In the genomic region with DNA sequence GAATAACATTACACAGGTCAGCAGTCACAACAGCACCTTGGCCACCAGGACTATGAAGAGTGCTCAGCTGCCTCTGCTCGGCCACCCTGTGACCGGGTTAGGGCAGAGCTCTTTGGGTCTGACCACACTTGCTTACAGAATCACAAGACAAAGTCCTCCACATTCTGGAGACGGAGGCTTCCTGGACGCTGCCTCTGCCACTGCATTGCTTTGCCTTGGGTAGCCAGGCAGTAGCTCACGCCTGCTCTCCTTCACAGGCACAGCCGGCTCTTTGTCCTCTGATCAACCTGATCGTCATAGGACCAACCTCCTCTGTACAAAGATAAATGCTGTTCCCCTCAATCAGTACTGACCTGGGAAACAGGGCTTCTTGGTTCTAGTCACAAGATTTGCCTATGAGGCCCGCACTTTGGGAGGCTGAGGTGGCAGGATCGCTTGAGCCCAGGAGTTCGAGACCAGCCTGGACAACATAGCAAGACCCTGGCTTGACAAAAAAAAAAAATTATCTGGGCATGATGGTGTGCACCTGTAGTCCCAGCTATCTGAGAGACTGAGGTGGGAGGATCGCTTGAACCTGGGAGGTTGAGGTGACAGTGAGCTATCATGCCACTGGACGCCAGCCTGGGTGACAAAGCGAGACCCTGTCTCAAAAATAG, we compare ENCODE assay signal across 20 cellular contexts.
DNase-seq lines count a peak whose midpoint lies in the region; ATAC-seq and TF ChIP-seq lines count a peak whose summit lies in the region.
"Had no signal": no experiment of that assay in that cellular context is flagged by ENCODE, and none has a peak within 500 bp of the region (broad histone marks: within the 10 kb centered on the region; RNA-seq: fewer than 3 reads in every experiment).

No MANE protein-coding gene starts in this region.

- H3K4me3 ChIP-seq in heart right ventricle = no peak overlapping the region
- H3K4me3 ChIP-seq in aorta (ENCODE audit: low read length in 2 of 2) = no peak overlapping the region

- H3K27me3 ChIP-seq in heart right ventricle (no peaks in the 10 kb centered on the region), aorta (ENCODE audit: control insufficient read depth in 1 of 2, insufficient read depth in 2 of 2, low read length in 1 of 2) (no peaks in the 10 kb centered on the region)

- H3K27me3 Mint-ChIP-seq in chondrocyte (ENCODE audit: low read depth) = no peaks in the 10 kb centered on the region

- ATAC-seq in heart right ventricle = no peak
- no peak for ATAC-seq in aorta (ENCODE audit: low FRiP score)
- ATAC-seq in GM21423 (IDR thresholded peaks at IDR 0.05; ENCODE audit: unreplicated experiment) = no peak
- ATAC-seq: activated CD4-positive, CD25-positive, alpha-beta regulatory T cell treated with anti-CD3 and anti-CD28 coated beads, Interleukin-2, amount 50 U/mL, for 24 hours; left colon; natural killer cell treated with Interleukin-12 subunit alpha and Interleukin-12 subunit beta and Interleukin-15 and Interleukin-18, amount 100 ng/mL, for 72 hours had no signal

- H3K4me1 ChIP-seq in heart right ventricle = no peaks in the 10 kb centered on the region
- H3K4me1 ChIP-seq in aorta (ENCODE audit: control insufficient read depth in 1 of 2, insufficient read depth in 2 of 2, low read length in 2 of 2) = no peaks in the 10 kb centered on the region
- H3K4me1 ChIP-seq: parathyroid adenoma had no signal

- no peak overlapping the region for H3K27ac Mint-ChIP-seq in chondrocyte (ENCODE audit: unreplicated experiment)
- H3K27ac Mint-ChIP-seq: activated T-helper 17 cell treated with anti-CD3 and anti-CD28 coated beads, Interleukin-2, amount 50 U/mL, for 72 hours; mesothelial cell of epicardium; natural killer cell treated with Interleukin-12 subunit alpha and Interleukin-12 subunit beta and Interleukin-15 and Interleukin-18, amount 100 ng/mL, for 72 hours had no signal

- H3K4me1 Mint-ChIP-seq in chondrocyte (ENCODE audit: low read depth) = no peaks in the 10 kb centered on the region
- H3K4me1 Mint-ChIP-seq: activated T-helper 17 cell treated with anti-CD3 and anti-CD28 coated beads, Interleukin-2, amount 50 U/mL, for 72 hours; mesothelial cell of epicardium had no signal

- H3K36me3 Mint-ChIP-seq in chondrocyte (ENCODE audit: low read depth) = peaks cover 6% of the 10 kb centered on the region
- H3K36me3 Mint-ChIP-seq: natural killer cell treated with Interleukin-12 subunit alpha and Interleukin-12 subunit beta and Interleukin-15 and Interleukin-18, amount 100 ng/mL, for 72 hours had no signal

- H3K9me3 ChIP-seq in heart right ventricle (peaks cover 0 to 14% (median 0%) of the 10 kb centered on the region in 11 donors), aorta (ENCODE audit: control insufficient read depth, low read length) (no peaks in the 10 kb centered on the region)

- H3K27ac ChIP-seq in heart right ventricle (no peak overlapping the region), aorta (ENCODE audit: low read depth in 1 of 2, low read length in 2 of 2) (no peak overlapping the region)
- H3K27ac ChIP-seq: C4-2B, parathyroid adenoma had no signal

- intact Hi-C loops in cardiac septum (cut with DNase I) = no loop called here
- intact Hi-C loops in heart right ventricle (cut with DNase I) = no loop called here
- intact Hi-C loops in aorta (cut with DNase I) = no loop called here

- WGBS in heart right ventricle, 2 donors = 86 to 88% methylated on average over 13 of the region's 13 CpGs
- 86 to 87% methylated on average over 13 of the region's 13 CpGs for WGBS in aorta, 2 donors

- no peak overlapping the region for H3K4me3 Mint-ChIP-seq in chondrocyte (ENCODE audit: unreplicated experiment)
- H3K4me3 Mint-ChIP-seq: activated T-helper 17 cell treated with anti-CD3 and anti-CD28 coated beads, Interleukin-2, amount 50 U/mL, for 72 hours; mesothelial cell of epicardium; natural killer cell treated with Interleukin-12 subunit alpha and Interleukin-12 subunit beta and Interleukin-15 and Interleukin-18, amount 100 ng/mL, for 72 hours had no signal

- H3K9me3 Mint-ChIP-seq in chondrocyte (ENCODE audit: low read depth) = peaks cover 20% of the 10 kb centered on the region
- H3K9me3 Mint-ChIP-seq: activated T-helper 17 cell treated with anti-CD3 and anti-CD28 coated beads, Interleukin-2, amount 50 U/mL, for 72 hours; natural killer cell treated with Interleukin-12 subunit alpha and Interleukin-12 subunit beta and Interleukin-15 and Interleukin-18, amount 100 ng/mL, for 72 hours had no signal

- H3K36me3 ChIP-seq in heart right ventricle (no peaks in the 10 kb centered on the region), aorta (ENCODE audit: control insufficient read depth in 1 of 2, insufficient read depth in 2 of 2, low read length in 1 of 2) (no peaks in the 10 kb centered on the region)

- DNase-seq in cardiac septum (ENCODE audit: low spot score) (peak; percentile 58), heart right ventricle (no peak), chondrocyte (ENCODE audit: low spot score) (peak; percentile 36), mesenteric fat pad (ENCODE audit: low spot score) (peak; percentile 64), aorta (peak; percentile 28 to 30), NCI-H526 treated with DMSO at 0.1 percent for 48 hours (lab: John Stamatoyannopoulos, UW) (no peak), Kasumi-1 (lab: John Stamatoyannopoulos, UW) (no peak)
- DNase-seq: dermis blood vessel endothelial cell, DMS 273 treated with DMSO at 0.1 percent for 48 hours, H7, left colon, RPMI8226, T1000 had no signal

- no peak for TF ChIP-seq CTCF in heart right ventricle (IDR thresholded peaks at IDR 0.05)
- no peak for TF ChIP-seq CTCF in chondrocyte (IDR thresholded peaks at IDR 0.05)

Comparison
In these comparisons a context has a peak if more than half of its experiments do, and no peak if none do; other contexts are left out.
1. DNase-seq: peak in cardiac septum (single experiment), chondrocyte (single experiment), mesenteric fat pad (single experiment) and aorta (2 of 2); none in heart right ventricle (0 of 2), NCI-H526 treated with DMSO at 0.1 percent for 48 hours (single experiment) and Kasumi-1 (0 of 2).